In the genomic region with DNA sequence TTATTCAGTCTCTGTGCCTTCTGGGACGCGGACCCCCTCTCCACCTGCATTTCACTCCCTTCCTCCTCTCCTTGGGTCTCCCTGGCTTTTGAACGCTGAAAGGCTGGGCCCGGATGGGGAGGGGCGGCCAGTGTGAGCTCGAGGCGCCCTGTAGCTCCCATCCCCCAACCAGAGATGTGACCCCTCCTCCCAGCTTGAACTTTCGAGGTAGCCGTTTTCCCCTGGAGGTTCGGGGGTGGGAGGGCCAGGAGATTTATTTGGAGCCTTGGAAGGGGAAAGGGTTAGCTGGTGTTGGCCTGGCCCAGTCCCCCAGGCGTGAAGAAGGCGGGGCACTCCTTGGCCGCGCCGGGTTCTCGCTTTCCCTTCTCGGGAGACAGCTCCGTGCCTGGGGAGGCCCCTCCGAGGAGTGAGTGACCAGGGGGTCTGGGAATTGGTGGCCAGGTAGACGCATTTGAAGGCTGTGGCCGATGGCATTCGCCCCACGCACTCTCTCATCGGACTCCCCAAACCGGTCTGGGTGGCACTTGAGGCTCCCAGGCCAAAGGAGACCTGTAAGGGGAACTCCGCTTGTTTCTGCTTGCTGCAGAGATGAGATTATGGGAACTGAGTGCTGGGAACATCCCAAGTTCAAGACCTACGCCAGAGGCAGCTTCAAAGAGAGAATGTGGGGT, we compare ENCODE assay signal across 8 cellular contexts. TPM values are rescaled to one million over a fixed set of nuclear protein-coding genes. Genes with fewer than 3 reads are reported as not detected.
DNase-seq lines count a peak whose midpoint lies in the region; ATAC-seq, FAIRE-seq and TF ChIP-seq lines count a peak whose summit lies in the region.

No MANE protein-coding gene starts in this region.

- DNase-seq in A549 (ENCODE audit: low read depth in 1 of 2, low spot score in 1 of 2), result no peak
- DNase-seq in GM23338 (ENCODE audit: low spot score), result peak; percentile 89
- no peak for DNase-seq in activated CD4-positive, alpha-beta T cell treated with anti-CD3 and anti-CD28 coated beads, Interleukin-2, amount 10 ng/mL, durations not matched to agents 7 days and 5 days
- DNase-seq in naive B cell, result peak; percentile 43
- DNase-seq in aorta, result peak; percentile 61 to 84
- DNase-seq in D341Med (ENCODE audit: low spot score), result no peak

- WGBS in A549 (ENCODE audit: missing lambda C conversion rate), result 83% methylated on average over 27 of the region's 27 CpGs
- 4 to 7% methylated on average over 24 to 27 of the region's 27 CpGs for WGBS in esophagus, 2 donors
- 0 to 1% methylated on average over 25 to 27 of the region's 27 CpGs for WGBS in aorta, 2 donors

- H3K4me2 ChIP-seq in A549 (peak overlapping the region; percentile 92), GM23338 (peak overlapping the region; percentile 87)

- peak overlapping the region; percentile 83 for H3K4me3 ChIP-seq in A549
- peak overlapping the region; percentile 93 for H3K4me3 ChIP-seq in GM23338
- peak overlapping the region; percentile 80 to 83 for H3K4me3 ChIP-seq in esophagus (ENCODE audit: low read depth in 1 of 2, low read length in 2 of 2)
- peak overlapping the region; percentile 78 to 94 for H3K4me3 ChIP-seq in aorta (ENCODE audit: low read length in 2 of 2)

- H3K27me3 Mint-ChIP-seq in GM23338 (ENCODE audit: insufficient read depth, low read depth, poor library complexity), result peaks cover 9% of the 10 kb centered on the region
- no peaks in the 10 kb centered on the region for H3K27me3 Mint-ChIP-seq in activated CD4-positive, alpha-beta T cell treated with anti-CD3 and anti-CD28 coated beads, Interleukin-2, amount 10 ng/mL, durations not matched to agents 7 days and 5 days
- no peaks in the 10 kb centered on the region for H3K27me3 Mint-ChIP-seq in naive B cell

- H3K36me3 Mint-ChIP-seq in GM23338 (ENCODE audit: low read depth) (peaks cover 30% of the 10 kb centered on the region), naive B cell (peaks cover 0 to 7% of the 10 kb centered on the region in 2 donors)
- H3K36me3 Mint-ChIP-seq in activated CD4-positive, alpha-beta T cell treated with anti-CD3 and anti-CD28 coated beads, Interleukin-2, amount 10 ng/mL, durations not matched to agents 7 days and 5 days (ENCODE audit: low read depth), result peaks cover 7% of the 10 kb centered on the region

- peaks cover 10% of the 10 kb centered on the region; the same call in 1 of the 2 replicates for H3K27me3 ChIP-seq in GM23338 (ENCODE audit: insufficient read depth)
- no peaks in the 10 kb centered on the region for H3K27me3 ChIP-seq in esophagus (ENCODE audit: control insufficient read depth in 1 of 2, insufficient read depth in 2 of 2, low read length in 2 of 2)
- no peaks in the 10 kb centered on the region for H3K27me3 ChIP-seq in aorta (ENCODE audit: control insufficient read depth in 1 of 2, insufficient read depth in 2 of 2, low read length in 1 of 2)

- H2AFZ ChIP-seq in GM23338, result peak overlapping the region; percentile 72

- peaks cover 11% of the 10 kb centered on the region for H3K4me1 Mint-ChIP-seq in GM23338
- H3K4me1 Mint-ChIP-seq in activated CD4-positive, alpha-beta T cell treated with anti-CD3 and anti-CD28 coated beads, Interleukin-2, amount 10 ng/mL, durations not matched to agents 7 days and 5 days, result peaks cover 24% of the 10 kb centered on the region
- peaks cover 16 to 22% (median 18%) of the 10 kb centered on the region in 3 donors for H3K4me1 Mint-ChIP-seq in naive B cell

- no peaks in the 10 kb centered on the region for H3K9me2 ChIP-seq in GM23338 (ENCODE audit: insufficient read depth)

- POLR2A ChIA-PET in A549 (lab: Yijun Ruan, JAX), result interaction anchor here (1.3 kb wide), 1 partner anchor 308 kb away, joined by 3 read pairs; no protein-coding TSS in a partner anchor
- POLR2A ChIA-PET in activated CD4-positive, alpha-beta T cell treated with anti-CD3 and anti-CD28 coated beads, Interleukin-2, amount 10 ng/mL, durations not matched to agents 7 days and 5 days (lab: Charles Lee), result no interaction called here

- peaks cover 18% of the 10 kb centered on the region for H4K20me1 ChIP-seq in GM23338 (replicated peaks; ENCODE audit: insufficient read depth)

- H3K9me3 ChIP-seq in A549, result no peaks in the 10 kb centered on the region
- no peaks in the 10 kb centered on the region for H3K9me3 ChIP-seq in esophagus (ENCODE audit: control insufficient read depth in 2 of 2, insufficient read depth in 1 of 2, low read depth in 1 of 2, low read length in 1 of 2)
- H3K9me3 ChIP-seq in aorta (ENCODE audit: control insufficient read depth, low read length), result no peaks in the 10 kb centered on the region

- TF ChIP-seq RAD21 in A549 (conservative IDR thresholded peaks at IDR 0.05 in 1 of 2, IDR thresholded peaks at IDR 0.05 in 1 of 2), result no peak

- peaks cover 37% of the 10 kb centered on the region for H3K79me2 ChIP-seq in GM23338 (replicated peaks; ENCODE audit: insufficient read depth)

- FAIRE-seq in A549 (lab: Jason Lieb, UNC), result no peak

- no peak for TF ChIP-seq CTCF in A549 (IDR thresholded peaks at IDR 0.05)
- no peak for TF ChIP-seq CTCF in GM23338 (conservative IDR thresholded peaks at IDR 0.05; ENCODE audit: low read depth in 2 of 2)

- peak overlapping the region; percentile 94 for H3K4me3 Mint-ChIP-seq in GM23338
- peak overlapping the region; percentile 87 for H3K4me3 Mint-ChIP-seq in activated CD4-positive, alpha-beta T cell treated with anti-CD3 and anti-CD28 coated beads, Interleukin-2, amount 10 ng/mL, durations not matched to agents 7 days and 5 days
- H3K4me3 Mint-ChIP-seq in naive B cell, result peak overlapping the region; percentile 92 to 99 (median 96)

- H3F3A ChIP-seq in GM23338 (replicated peaks; ENCODE audit: low read depth), result no peaks in the 10 kb centered on the region

- H3K27ac Mint-ChIP-seq in GM23338, result peak overlapping the region; percentile 67
- peak overlapping the region; percentile 87 for H3K27ac Mint-ChIP-seq in activated CD4-positive, alpha-beta T cell treated with anti-CD3 and anti-CD28 coated beads, Interleukin-2, amount 10 ng/mL, durations not matched to agents 7 days and 5 days
- peak overlapping the region; percentile 71 to 94 (median 86) for H3K27ac Mint-ChIP-seq in naive B cell

- no peak for TF ChIP-seq EP300 in A549 (IDR thresholded peaks at IDR 0.05)

- TF ChIP-seq POLR2A in A549 (IDR thresholded peaks at IDR 0.05; ENCODE audit: low read length), result no peak

- H3K36me3 ChIP-seq in GM23338 (ENCODE audit: insufficient read depth), result peaks cover 32% of the 10 kb centered on the region
- peaks cover 0 to 2% of the 10 kb centered on the region in 2 donors for H3K36me3 ChIP-seq in esophagus (ENCODE audit: control insufficient read depth in 2 of 2, insufficient read depth in 2 of 2, low read length in 1 of 2)
- H3K36me3 ChIP-seq in aorta (ENCODE audit: control insufficient read depth in 1 of 2, insufficient read depth in 2 of 2, low read length in 1 of 2), result no peaks in the 10 kb centered on the region

- CTCF ChIA-PET in A549 (lab: Yijun Ruan, JAX), result interaction anchor here (0.5 to 10.8 kb wide), 5 partner anchors 9 to 1160 kb away, joined by 4 to 141 read pairs (median 23); no protein-coding TSS in a partner anchor
- CTCF ChIA-PET in activated CD4-positive, alpha-beta T cell treated with anti-CD3 and anti-CD28 coated beads, Interleukin-2, amount 10 ng/mL, durations not matched to agents 7 days and 5 days (lab: Charles Lee), result interaction anchor here (0.6 to 1.8 kb wide), 4 partner anchors 14 to 142 kb away, joined by 3 to 4 read pairs (median 3); no protein-coding TSS in a partner anchor

- H3K4me1 ChIP-seq in A549 (peaks cover 25% of the 10 kb centered on the region; the same call in 2 of the 3 replicates), GM23338 (ENCODE audit: insufficient read depth) (peaks cover 20% of the 10 kb centered on the region), esophagus (ENCODE audit: control insufficient read depth in 2 of 2, insufficient read depth in 2 of 2, low read length in 1 of 2) (peaks cover 0 to 7% of the 10 kb centered on the region in 2 donors), aorta (ENCODE audit: control insufficient read depth in 1 of 2, insufficient read depth in 2 of 2, low read length in 2 of 2) (no peaks in the 10 kb centered on the region)

- peak overlapping the region; percentile 84 to 95; a peak in 5 of 6 replicates for H3K27ac ChIP-seq in A549
- H3K27ac ChIP-seq in GM23338 (ENCODE audit: low read depth), result no peak overlapping the region
- peak overlapping the region; percentile 93 for H3K27ac ChIP-seq in esophagus (ENCODE audit: low read depth in 2 of 2, low read length in 1 of 2)
- H3K27ac ChIP-seq in aorta (ENCODE audit: low read depth in 1 of 2, low read length in 2 of 2), result peak overlapping the region; percentile 20 to 36

- intact Hi-C loops in aorta (cut with DNase I), result loop anchor here (2.0 kb wide), 2 partner anchors 119 to 141 kb away; a partner anchor contains a TSS

- ATAC-seq in A549, result no peak
- peak; percentile 80 for ATAC-seq in GM23338
- ATAC-seq in naive B cell (ENCODE audit: low read depth in 2 of 2), result peak; percentile 43 to 44
- ATAC-seq in aorta (ENCODE audit: low FRiP score), result peak; percentile 58
- no peak for ATAC-seq in GM19455 (IDR thresholded peaks at IDR 0.05; ENCODE audit: unreplicated experiment)

- H3K9me3 Mint-ChIP-seq in GM23338, result no peaks in the 10 kb centered on the region
- no peaks in the 10 kb centered on the region for H3K9me3 Mint-ChIP-seq in activated CD4-positive, alpha-beta T cell treated with anti-CD3 and anti-CD28 coated beads, Interleukin-2, amount 10 ng/mL, durations not matched to agents 7 days and 5 days
- no peaks in the 10 kb centered on the region for H3K9me3 Mint-ChIP-seq in naive B cell

RNA-seq across cellular contexts. Expression of a gene that starts 0.9 kb away (rescaled TPM):
- polyA plus RNA-seq in A549 (2011; rRNA removed) (14.4 and 16.2 TPM in 2 replicates), A549 (2017; fragmentation: RNase III; extraction: RNeasy Plus Mini Kit Qiagen cat#74134 plus additional on column Dnase treatment) (12.9 to 16.2 TPM (median 13.8 TPM) in 3 replicates), GM23338 (2016; fragmentation: Nextera tagmentation; extraction: Ambion mirVana) (20.5 and 23.6 TPM in 2 replicates), esophagus (10 to 100 TPM; 24.6 to 36.4 TPM), naive B cell (ENCODE audit: low read depth in 6 of 6) (10 to 100 TPM; 18.3 to 30.6 (median 22.0) TPM), aorta (10 to 100 TPM; 57.1 to 62.5 TPM)
- 5.5 and 9.0 TPM in 2 replicates for polyA plus RNA-seq in A549 (2012; cell fraction: cytosol; rRNA removed)
- polyA plus RNA-seq in A549 (2012; cell fraction: nucleus; rRNA removed), result 2.2 and 3.7 TPM in 2 replicates
- polyA minus RNA-seq in A549 (2011; rRNA and poly(A)+ RNA removed), result 21.0 and 26.2 TPM in 2 replicates
- 33.8 TPM in 2 replicates for total RNA-seq in GM23338 (2014; rRNA removed; shearing (Covaris generic))
- 10 to 100 TPM; 11.2 to 13.6 TPM for total RNA-seq in activated CD4-positive, alpha-beta T cell treated with anti-CD3 and anti-CD28 coated beads, Interleukin-2, amount 10 ng/mL, durations not matched to agents 7 days and 5 days
- 10 to 100 TPM; 42.8 to 55.5 TPM for total RNA-seq in aorta

RNA-seq across cellular contexts. Expression of a gene that starts 8.8 kb away (rescaled TPM):
- polyA plus RNA-seq in A549 (2011; rRNA removed) (0.70 and 0.81 TPM in 2 replicates), A549 (2017; fragmentation: RNase III; extraction: RNeasy Plus Mini Kit Qiagen cat#74134 plus additional on column Dnase treatment) (0.26 to 0.51 TPM (median 0.37 TPM) in 3 replicates), GM23338 (2016; fragmentation: Nextera tagmentation; extraction: Ambion mirVana) (0.70 and 1.0 TPM in 2 replicates), esophagus (under 1 TPM; 0.07 to 0.18 TPM), naive B cell (ENCODE audit: low read depth in 6 of 6) (not detected), aorta (not detected)
- polyA plus RNA-seq in A549 (2012; cell fraction: cytosol; rRNA removed), result 0.09 and 0.10 TPM in 2 replicates
- 0.10 and 0.32 TPM in 2 replicates for polyA plus RNA-seq in A549 (2012; cell fraction: nucleus; rRNA removed)
- polyA minus RNA-seq in A549 (2011; rRNA and poly(A)+ RNA removed), result 0.79 and 1.0 TPM in 2 replicates
- total RNA-seq in GM23338 (2014; rRNA removed; shearing (Covaris generic)), result 1.2 and 1.3 TPM in 2 replicates
- total RNA-seq in activated CD4-positive, alpha-beta T cell treated with anti-CD3 and anti-CD28 coated beads, Interleukin-2, amount 10 ng/mL, durations not matched to agents 7 days and 5 days, result not detected
- not detected for total RNA-seq in aorta

RNA-seq across cellular contexts. Expression of a gene that starts 52.0 kb away (rescaled TPM):
- polyA plus RNA-seq in A549 (2011; rRNA removed) (not detected in 2 replicates), A549 (2017; fragmentation: RNase III; extraction: RNeasy Plus Mini Kit Qiagen cat#74134 plus additional on column Dnase treatment) (not detected in 3 replicates), GM23338 (2016; fragmentation: Nextera tagmentation; extraction: Ambion mirVana) (not detected in 2 replicates), esophagus (under 1 TPM in 1 of 2 donors, not detected in 1; 0.01 TPM), naive B cell (ENCODE audit: low read depth in 6 of 6) (not detected), aorta (not detected)
- not detected in 2 replicates for polyA plus RNA-seq in A549 (2012; cell fraction: cytosol; rRNA removed)
- not detected in 2 replicates for polyA plus RNA-seq in A549 (2012; cell fraction: nucleus; rRNA removed)
- polyA minus RNA-seq in A549 (2011; rRNA and poly(A)+ RNA removed), result not detected in 2 replicates
- 0.16 TPM in 1 of 2 replicates, not detected in the other for total RNA-seq in GM23338 (2014; rRNA removed; shearing (Covaris generic))
- not detected for total RNA-seq in activated CD4-positive, alpha-beta T cell treated with anti-CD3 and anti-CD28 coated beads, Interleukin-2, amount 10 ng/mL, durations not matched to agents 7 days and 5 days
- not detected for total RNA-seq in aorta

Comparison
In these comparisons a context has a peak if more than half of its experiments do, and no peak if none do; other contexts are left out.
1. ATAC-seq: peak in GM23338 (single experiment), naive B cell (2 of 2) and aorta (single experiment); none in A549 (0 of 2) and GM19455 (single experiment).
2. DNase-seq: peak in GM23338 (single experiment), naive B cell (single experiment) and aorta (2 of 2); none in A549 (0 of 2), activated CD4-positive, alpha-beta T cell treated with anti-CD3 and anti-CD28 coated beads, Interleukin-2, amount 10 ng/mL, durations not matched to agents 7 days and 5 days (single experiment) and D341Med (single experiment).
3. Peak in every context shown above with its lines, with median percentiles within 50 percentile points of each other: H3K4me3 ChIP-seq, H3K27ac Mint-ChIP-seq and H3K4me3 Mint-ChIP-seq.